23 cellular contexts compared by ENCODE assay signal in genomic region chr16:10566613-10567012, GRCh38. TPM values are rescaled to one million over a fixed set of nuclear protein-coding genes. Genes with fewer than 3 reads are reported as not detected.
DNase-seq lines count a peak whose midpoint lies in the region; ATAC-seq, FAIRE-seq and TF ChIP-seq lines count a peak whose summit lies in the region.
"Had no signal": no experiment of that assay in that cellular context is flagged by ENCODE, and none has a peak within 500 bp of the region (broad histone marks: within the 10 kb centered on the region; RNA-seq: fewer than 3 reads in every experiment).

No MANE protein-coding gene starts in this region.

- peak; percentile 27 for TF ChIP-seq CTCF in bronchial epithelial cell (IDR thresholded peaks at IDR 0.05; ENCODE audit: insufficient read depth, low read length, severe bottlenecking)
- no peak for TF ChIP-seq CTCF in spleen (IDR thresholded peaks at IDR 0.05 in 8 of 11, conservative IDR thresholded peaks at IDR 0.05 in 3 of 11)
- TF ChIP-seq CTCF in tibial nerve (IDR thresholded peaks at IDR 0.05), result no peak

- DNase-seq in right cardiac atrium (peak in 1 of 3 donors; percentile 4), left ventricle myocardium superior (no peak), NAMALWA (ENCODE audit: low spot score) (peak; percentile 30), bronchial epithelial cell (ENCODE audit: low read depth) (no peak), aorta (no peak), spleen (no peak), NCI-H1694 (lab: John Stamatoyannopoulos, UW) (no peak), tibial nerve (ENCODE audit: low spot score in 2 of 2) (no peak)
- DNase-seq: activated CD4-positive, alpha-beta T cell treated with anti-CD3 and anti-CD28 coated beads for 48 hours; activated naive CD8-positive, alpha-beta T cell treated with anti-CD3 and anti-CD28 coated beads, Interleukin-2, amount 10 ng/mL, durations not matched to agents 7 days and 5 days; BE2C; colonic mucosa; DMS79; naive thymus-derived CD4-positive, alpha-beta T cell; NCI-H1105; NCI-H2081 treated with DMSO at 0.1 percent for 48 hours; NCI-H446 treated with DMSO at 0.1 percent for 48 hours; stimulated activated naive CD8-positive, alpha-beta T cell treated with anti-CD3 and anti-CD28 coated beads, Interleukin-15, amount 100 ng/mL, for 72 hours had no signal

- H3K27me3 ChIP-seq in right cardiac atrium (ENCODE audit: control insufficient read depth, insufficient read depth) (no peaks in the 10 kb centered on the region), bronchial epithelial cell (ENCODE audit: control insufficient read depth, insufficient read depth, low read length) (no peaks in the 10 kb centered on the region), aorta (ENCODE audit: control insufficient read depth in 1 of 2, insufficient read depth in 2 of 2, low read length in 1 of 2) (no peaks in the 10 kb centered on the region), spleen (replicated peaks in 1 of 7) (no peaks in the 10 kb centered on the region), tibial nerve (no peaks in the 10 kb centered on the region)
- H3K27me3 ChIP-seq: BE2C, colonic mucosa, SJSA1 had no signal

- TF ChIP-seq POLR2A in spleen (IDR thresholded peaks at IDR 0.05), result no peak
- TF ChIP-seq POLR2A in tibial nerve (IDR thresholded peaks at IDR 0.05), result no peak

- ATAC-seq in right cardiac atrium (no peak), left ventricle myocardium superior (no peak), aorta (ENCODE audit: low FRiP score) (no peak)
- ATAC-seq: naive thymus-derived CD4-positive, alpha-beta T cell; stimulated activated naive CD8-positive, alpha-beta T cell treated with anti-CD3 and anti-CD28 coated beads, Interleukin-15, amount 100 ng/mL, for 72 hours had no signal

- no peak overlapping the region for H3K4me3 ChIP-seq in right cardiac atrium (ENCODE audit: low read length)
- no peak overlapping the region for H3K4me3 ChIP-seq in bronchial epithelial cell (ENCODE audit: low read depth, low read length)
- no peak overlapping the region for H3K4me3 ChIP-seq in aorta (ENCODE audit: low read length in 2 of 2)
- H3K4me3 ChIP-seq in spleen, result no peak overlapping the region
- no peak overlapping the region for H3K4me3 ChIP-seq in tibial nerve
- H3K4me3 ChIP-seq: colonic mucosa, SJSA1 had no signal

- H3K27ac ChIP-seq in right cardiac atrium (ENCODE audit: low read length), result peak overlapping the region; percentile 13
- H3K27ac ChIP-seq in aorta (ENCODE audit: low read depth in 1 of 2, low read length in 2 of 2), result peak overlapping the region; percentile 53 to 89
- no peak overlapping the region for H3K27ac ChIP-seq in spleen
- H3K27ac ChIP-seq in tibial nerve, result peak overlapping the region in 2 of 4 donors; percentile 45 to 76
- H3K27ac ChIP-seq: colonic mucosa, SJSA1 had no signal

- H3K9me3 ChIP-seq in right cardiac atrium (ENCODE audit: control insufficient read depth, low read length), result no peaks in the 10 kb centered on the region
- no peaks in the 10 kb centered on the region for H3K9me3 ChIP-seq in aorta (ENCODE audit: control insufficient read depth, low read length)
- H3K9me3 ChIP-seq in spleen, result peaks cover 0 to 10% (median 0%) of the 10 kb centered on the region in 8 donors
- peaks cover 0 to 8% (median 2%) of the 10 kb centered on the region in 4 donors for H3K9me3 ChIP-seq in tibial nerve
- H3K9me3 ChIP-seq: BE2C, colonic mucosa had no signal

- intact Hi-C loops in right cardiac atrium (cut with DNase I) (no loop called here), left ventricle myocardium superior (cut with micrococcal nuclease) (no loop called here), aorta (cut with DNase I) (loop anchor here in 1 of 2 donors (10.0 kb wide), 1 partner anchor 548 kb away; no protein-coding TSS in a partner anchor), spleen (cut with DNase I; ENCODE audit: low total_unique reads) (no loop called here)

- WGBS in right cardiac atrium, result 81% methylated on average over 6 of the region's 6 CpGs
- WGBS in aorta, 2 donors, result 87% methylated on average over 6 of the region's 6 CpGs
- WGBS in spleen, 5 donors, result 75 to 83% (median 82%) methylated on average over 6 of the region's 6 CpGs
- WGBS in tibial nerve, 2 donors, result 88 to 89% methylated on average over 6 of the region's 6 CpGs

- no peak for FAIRE-seq in bronchial epithelial cell (lab: Jason Lieb, UNC)
- FAIRE-seq: A204.1, HTR-8/SVneo, RCC 7860 had no signal

- TF ChIP-seq EP300 in tibial nerve (IDR thresholded peaks at IDR 0.05), result no peak

- H3K4me1 ChIP-seq in right cardiac atrium (ENCODE audit: control insufficient read depth, insufficient read depth, low read length) (peaks cover 29% of the 10 kb centered on the region), aorta (ENCODE audit: control insufficient read depth in 1 of 2, insufficient read depth in 2 of 2, low read length in 2 of 2) (peaks cover 2 to 4% of the 10 kb centered on the region in 2 donors), spleen (peaks cover 0 to 14% (median 5%) of the 10 kb centered on the region in 6 donors), tibial nerve (peaks cover 0 to 74% (median 6%) of the 10 kb centered on the region in 4 donors)
- H3K4me1 ChIP-seq: BE2C, colonic mucosa, SJSA1 had no signal

- peaks cover 6% of the 10 kb centered on the region for H3K36me3 ChIP-seq in bronchial epithelial cell (ENCODE audit: control insufficient read depth, insufficient read depth, low read length)
- H3K36me3 ChIP-seq in aorta (ENCODE audit: control insufficient read depth in 1 of 2, insufficient read depth in 2 of 2, low read length in 1 of 2), result no peaks in the 10 kb centered on the region
- no peaks in the 10 kb centered on the region for H3K36me3 ChIP-seq in spleen
- H3K36me3 ChIP-seq in tibial nerve, result peaks cover 0 to 20% (median 0%) of the 10 kb centered on the region in 3 donors
- H3K36me3 ChIP-seq: BE2C, colonic mucosa, SJSA1 had no signal

RNA-seq across cellular contexts. Expression of gene EMP2, which starts 13.8 kb away (rescaled TPM):
- total RNA-seq in right cardiac atrium, result 10 to 100 TPM; 66.0 to 85.0 (median 74.3) TPM
- polyA plus RNA-seq in right cardiac atrium, result 34.4 TPM
- 96.4 TPM for total RNA-seq in left ventricle myocardium superior
- 15.5 and 24.6 TPM in 2 replicates for total RNA-seq in bronchial epithelial cell
- total RNA-seq in aorta, result 100 to 1,000 TPM; 133 to 143 TPM
- 10 to 100 TPM; 18.9 to 52.6 TPM for polyA plus RNA-seq in aorta
- total RNA-seq in spleen, result 10 to 100 TPM; 17.6 to 37.2 (median 20.1) TPM
- 1 to 10 TPM; 2.8 to 6.9 (median 6.3) TPM for polyA plus RNA-seq in spleen
- 10 to 100 TPM; 60.5 to 72.1 (median 65.5) TPM for total RNA-seq in tibial nerve
- total RNA-seq: activated naive CD8-positive, alpha-beta T cell treated with anti-CD3 and anti-CD28 coated beads, Interleukin-2, amount 10 ng/mL, durations not matched to agents 7 days and 5 days; naive thymus-derived CD4-positive, alpha-beta T cell; T-helper 1 cell treated with Interleukin-12 subunit alpha and Interleukin-12 subunit beta and Interleukin-4 antibody, amounts not matched to agents 30 ng/mL and 1 ng/mL, for 36 hours had no signal
- polyA plus RNA-seq: naive thymus-derived CD4-positive, alpha-beta T cell had no signal

Comparison
In these comparisons a context has a peak if more than half of its experiments do, and no peak if none do; other contexts are left out.
1. H3K27ac ChIP-seq: peak in right cardiac atrium (single experiment) and aorta (2 of 2); none in spleen (0 of 8).